Comparison of ENCODE assay signal across 20 cellular contexts in genomic region chr3:101643009-101643844, GRCh38. TPM values are rescaled to one million over a fixed set of nuclear protein-coding genes. Genes with fewer than 3 reads are reported as not detected.
A peak's percentile ranks its signal among the peaks of the same experiment; 100 is the strongest.
DNase-seq lines count a peak whose midpoint lies in the region; ATAC-seq and TF ChIP-seq lines count a peak whose summit lies in the region.
"Had no signal": no experiment of that assay in that cellular context is flagged by ENCODE, and none has a peak within 500 bp of the region (broad histone marks: within the 10 kb centered on the region; RNA-seq: fewer than 3 reads in every experiment).

No MANE protein-coding gene starts in this region.

- peak overlapping the region; percentile 1 for H3K27ac ChIP-seq in osteoblast (ENCODE audit: low read depth, low read length)
- H3K27ac ChIP-seq: brain microvascular endothelial cell, C4-2B, gastroesophageal sphincter had no signal

- H3K36me3 Mint-ChIP-seq in activated naive CD4-positive, alpha-beta T cell treated with anti-CD3 and anti-CD28 coated beads for 36 hours (ENCODE audit: low read depth) = peaks cover 4% of the 10 kb centered on the region
- H3K36me3 Mint-ChIP-seq in T-cell (peaks cover 10% of the 10 kb centered on the region), chondrocyte (ENCODE audit: low read depth) (peaks cover 2% of the 10 kb centered on the region)
- H3K36me3 Mint-ChIP-seq in central memory CD8-positive, alpha-beta T cell (ENCODE audit: insufficient read depth) = peaks cover 2% of the 10 kb centered on the region

- H3K79me2 ChIP-seq in osteoblast (ENCODE audit: insufficient read depth, low read length) = no peaks in the 10 kb centered on the region

- no peaks in the 10 kb centered on the region for H3K9me3 Mint-ChIP-seq in activated naive CD4-positive, alpha-beta T cell treated with anti-CD3 and anti-CD28 coated beads for 36 hours
- no peaks in the 10 kb centered on the region for H3K9me3 Mint-ChIP-seq in T-cell
- no peaks in the 10 kb centered on the region for H3K9me3 Mint-ChIP-seq in central memory CD8-positive, alpha-beta T cell
- no peaks in the 10 kb centered on the region for H3K9me3 Mint-ChIP-seq in chondrocyte (ENCODE audit: low read depth)
- H3K9me3 Mint-ChIP-seq: dendritic cell treated with granulocyte-macrophage colony-stimulating factor and Interleukin-4, amounts not matched to agents 40 ng/mL and 50 ng/mL, for 4 days had no signal

- H3K9me3 ChIP-seq in osteoblast (ENCODE audit: low read depth, low read length) = no peaks in the 10 kb centered on the region
- H3K9me3 ChIP-seq: gastroesophageal sphincter, SK-N-SH had no signal

- no peaks in the 10 kb centered on the region for H4K20me1 ChIP-seq in osteoblast (ENCODE audit: insufficient read depth, low read length)

- CTCF ChIA-PET in activated naive CD4-positive, alpha-beta T cell treated with anti-CD3 and anti-CD28 coated beads for 36 hours (lab: Charles Lee) = no interaction called here
- CTCF ChIA-PET in T-cell (lab: Charles Lee) = no interaction called here

- H2AFZ ChIP-seq in osteoblast (ENCODE audit: low read length) = no peak overlapping the region

- no peak for ATAC-seq in T-cell (replicated peaks in 1 of 4)
- ATAC-seq in central memory CD8-positive, alpha-beta T cell (replicated peaks; ENCODE audit: extremely low read depth, poor library complexity, severe bottlenecking) = no peak
- ATAC-seq: gastroesophageal sphincter had no signal

- H3K27me3 ChIP-seq in osteoblast (ENCODE audit: insufficient read depth, low read length) = no peaks in the 10 kb centered on the region
- H3K27me3 ChIP-seq: brain microvascular endothelial cell, gastroesophageal sphincter had no signal

- H3K4me1 Mint-ChIP-seq in activated naive CD4-positive, alpha-beta T cell treated with anti-CD3 and anti-CD28 coated beads for 36 hours (ENCODE audit: low read depth) = peaks cover 24% of the 10 kb centered on the region
- H3K4me1 Mint-ChIP-seq in T-cell = peaks cover 27 to 34% (median 29%) of the 10 kb centered on the region in 3 donors
- peaks cover 33% of the 10 kb centered on the region for H3K4me1 Mint-ChIP-seq in central memory CD8-positive, alpha-beta T cell
- H3K4me1 Mint-ChIP-seq in chondrocyte (ENCODE audit: low read depth) = peaks cover 5% of the 10 kb centered on the region

- H3K4me1 ChIP-seq in osteoblast (ENCODE audit: insufficient read depth, low read length) = peaks cover 17% of the 10 kb centered on the region
- H3K4me1 ChIP-seq: gastroesophageal sphincter had no signal

- H3K36me3 ChIP-seq in osteoblast (ENCODE audit: insufficient read depth, low read length) = no peaks in the 10 kb centered on the region
- H3K36me3 ChIP-seq: brain microvascular endothelial cell had no signal

- H3K4me3 Mint-ChIP-seq in activated naive CD4-positive, alpha-beta T cell treated with anti-CD3 and anti-CD28 coated beads for 36 hours = no peak overlapping the region
- H3K4me3 Mint-ChIP-seq in T-cell (peak overlapping the region in 1 of 3 donors; percentile 48), chondrocyte (ENCODE audit: unreplicated experiment) (no peak overlapping the region)
- H3K4me3 Mint-ChIP-seq in central memory CD8-positive, alpha-beta T cell = no peak overlapping the region
- H3K4me3 Mint-ChIP-seq: dendritic cell treated with granulocyte-macrophage colony-stimulating factor and Interleukin-4, amounts not matched to agents 40 ng/mL and 50 ng/mL, for 4 days had no signal

- POLR2A ChIA-PET in T-cell (lab: Charles Lee) = no interaction called here

- TF ChIP-seq CTCF in osteoblast (IDR thresholded peaks at IDR 0.05; ENCODE audit: extremely low read depth, low read depth, low read length) (no peak), chondrocyte (IDR thresholded peaks at IDR 0.05) (no peak)

- H3K4me2 ChIP-seq in osteoblast (ENCODE audit: insufficient read depth, low read length) = no peak overlapping the region

- H3K27ac Mint-ChIP-seq in activated naive CD4-positive, alpha-beta T cell treated with anti-CD3 and anti-CD28 coated beads for 36 hours = peak overlapping the region; percentile 83
- peak overlapping the region; percentile 60 to 79 for H3K27ac Mint-ChIP-seq in T-cell
- H3K27ac Mint-ChIP-seq in central memory CD8-positive, alpha-beta T cell (ENCODE audit: low read depth) = peak overlapping the region; percentile 36
- no peak overlapping the region for H3K27ac Mint-ChIP-seq in chondrocyte (ENCODE audit: unreplicated experiment)
- H3K27ac Mint-ChIP-seq: dendritic cell treated with granulocyte-macrophage colony-stimulating factor and Interleukin-4, amounts not matched to agents 40 ng/mL and 50 ng/mL, for 4 days had no signal

- DNase-seq in activated naive CD4-positive, alpha-beta T cell treated with anti-CD3 and anti-CD28 coated beads for 36 hours = peak; percentile 20
- DNase-seq in activated naive CD4-positive, alpha-beta T cell (lab: John Stamatoyannopoulos, UW) = no peak
- DNase-seq in T-cell (no peak), osteoblast (ENCODE audit: insufficient read length, low spot score, missing footprints) (no peak), HPDE6-E6E7 (ENCODE audit: extremely low spot score) (no peak), KG1 (lab: John Stamatoyannopoulos, UW) (no peak), chondrocyte (ENCODE audit: low spot score) (no peak)
- DNase-seq in central memory CD8-positive, alpha-beta T cell (ENCODE audit: low spot score in 2 of 2) = no peak
- DNase-seq: DMS53, left cardiac atrium, midbrain, NCI-H1436, NCI-H748 treated with DMSO at 0.1 percent for 48 hours, nucleus accumbens, right cardiac atrium, SK-N-SH had no signal

- no peak overlapping the region for H3K4me3 ChIP-seq in osteoblast (ENCODE audit: insufficient read depth, low read length)
- H3K4me3 ChIP-seq: gastroesophageal sphincter had no signal

- intact Hi-C loops in activated naive CD4-positive, alpha-beta T cell treated with anti-CD3 and anti-CD28 coated beads for 36 hours (cut with micrococcal nuclease) = loop anchor here (10.0 kb wide), 1 partner anchor 1178 kb away; no protein-coding TSS in a partner anchor

- H3K27me3 Mint-ChIP-seq in activated naive CD4-positive, alpha-beta T cell treated with anti-CD3 and anti-CD28 coated beads for 36 hours (ENCODE audit: low read depth) = no peaks in the 10 kb centered on the region
- H3K27me3 Mint-ChIP-seq in T-cell (no peaks in the 10 kb centered on the region), chondrocyte (ENCODE audit: low read depth) (no peaks in the 10 kb centered on the region)
- no peaks in the 10 kb centered on the region for H3K27me3 Mint-ChIP-seq in central memory CD8-positive, alpha-beta T cell
- H3K27me3 Mint-ChIP-seq: dendritic cell treated with granulocyte-macrophage colony-stimulating factor and Interleukin-4, amounts not matched to agents 40 ng/mL and 50 ng/mL, for 4 days had no signal

RNA-seq across cellular contexts. Expression of gene ZBTB11, which starts 33.7 kb away (rescaled TPM):
- 10 to 100 TPM; 31.2 to 31.7 TPM for total RNA-seq in activated naive CD4-positive, alpha-beta T cell treated with anti-CD3 and anti-CD28 coated beads for 36 hours
- total RNA-seq in T-cell (10 to 100 TPM; 38.7 to 61.4 (median 45.6) TPM), osteoblast (22.8 and 23.3 TPM in 2 replicates), chondrocyte (13.3 to 17.7 TPM (median 14.7 TPM) in 3 replicates)

RNA-seq across cellular contexts. Expression of gene RPL24, which starts 43.3 kb away (rescaled TPM):
- 1,000 to 10,000 TPM; 2,159 to 2,187 TPM for total RNA-seq in activated naive CD4-positive, alpha-beta T cell treated with anti-CD3 and anti-CD28 coated beads for 36 hours
- total RNA-seq in T-cell (1,000 to 10,000 TPM; 1,381 to 1,498 (median 1,473) TPM), osteoblast (1,105 and 1,475 TPM in 2 replicates), chondrocyte (649 to 687 TPM (median 652 TPM) in 3 replicates)
